ENCODE assay signal across 29 cellular contexts in genomic region chr14:104037903-104038302, GRCh38. TPM values are rescaled to one million over a fixed set of nuclear protein-coding genes. Genes with fewer than 3 reads are reported as not detected.
"Had no signal": no experiment of that assay in that cellular context is flagged by ENCODE, and none has a peak within 500 bp of the region (broad histone marks: within the 10 kb centered on the region; RNA-seq: fewer than 3 reads in every experiment).

No MANE protein-coding gene starts in this region.

- H3K4me1 Mint-ChIP-seq: activated T-helper 17 cell treated with anti-CD3 and anti-CD28 coated beads, Interleukin-2, amount 50 U/mL, for 72 hours; stimulated activated effector memory CD8-positive, alpha-beta T cell treated with anti-CD3 and anti-CD28 coated beads, Interleukin-12 subunit alpha, Interleukin-12 subunit beta, amount 100 ng/mL, for 72 hours; stimulated activated naive CD8-positive, alpha-beta T cell treated with anti-CD3 and anti-CD28 coated beads, Interleukin-15, amount 100 ng/mL, for 72 hours; T-cell had no signal

- H3K36me3 ChIP-seq: breast epithelium, esophagus squamous epithelium, gastroesophageal sphincter, neutrophil, ovary, tibial nerve had no signal

- H3K27me3 ChIP-seq: ovary had no signal

- H3K4me3 Mint-ChIP-seq: activated T-cell treated with anti-CD3 and anti-CD28 coated beads, Interleukin-2, amount 50 U/mL, for 24 hours; activated T-helper 17 cell treated with anti-CD3 and anti-CD28 coated beads, Interleukin-2, amount 50 U/mL, for 72 hours; endodermal cell; nephron; stimulated activated effector memory CD8-positive, alpha-beta T cell treated with anti-CD3 and anti-CD28 coated beads, Interleukin-12 subunit alpha, Interleukin-12 subunit beta, amount 100 ng/mL, for 72 hours; stimulated activated naive CD8-positive, alpha-beta T cell treated with anti-CD3 and anti-CD28 coated beads, Interleukin-15, amount 100 ng/mL, for 72 hours; T-cell; T-helper 2 cell treated with Interferon-gamma antibody and Interleukin-4, amounts not matched to agents 5 μg/mL and 100 μg/mL, for 36 hours had no signal

- DNase-seq: activated CD4-positive, alpha-beta T cell treated with anti-CD3 and anti-CD28 coated beads for 1 hour; activated CD8-positive, alpha-beta memory T cell treated with anti-CD3 and anti-CD28 coated beads for 24 hours; activated CD8-positive, alpha-beta memory T cell treated with anti-CD3 and anti-CD28 coated beads, Interleukin-2, amount 50 U/mL, for 4 hours; activated T-cell treated with anti-CD3 and anti-CD28 coated beads, Interleukin-2, amount 50 U/mL, for 24 hours; cerebellar nuclear complex; cortex of kidney; endodermal cell; esophagus squamous epithelium; kidney; ovary; small intestine; stimulated activated CD4-positive, alpha-beta T cell treated with anti-CD3 and anti-CD28 coated beads, Interleukin-2, amount 100 ng/mL, for 24 hours; stimulated activated naive CD8-positive, alpha-beta T cell treated with anti-CD3 and anti-CD28 coated beads, Interleukin-15, amount 100 ng/mL, for 72 hours; T-cell had no signal

- H3K4me3 ChIP-seq: breast epithelium, esophagus squamous epithelium, gastroesophageal sphincter, ovary, tibial nerve had no signal

- H3K4me1 ChIP-seq: breast epithelium, esophagus squamous epithelium, gastroesophageal sphincter, tibial nerve had no signal

- H3K27ac Mint-ChIP-seq: activated naive CD4-positive, alpha-beta T cell treated with anti-CD3 and anti-CD28 coated beads, Interleukin-2, amount 50 U/mL, for 72 hours; activated T-cell treated with anti-CD3 and anti-CD28 coated beads, Interleukin-2, amount 50 U/mL, for 24 hours; activated T-helper 17 cell treated with anti-CD3 and anti-CD28 coated beads, Interleukin-2, amount 50 U/mL, for 72 hours; endodermal cell; nephron; stimulated activated effector memory CD8-positive, alpha-beta T cell treated with anti-CD3 and anti-CD28 coated beads, Interleukin-12 subunit alpha, Interleukin-12 subunit beta, amount 100 ng/mL, for 72 hours; stimulated activated naive CD8-positive, alpha-beta T cell treated with anti-CD3 and anti-CD28 coated beads, Interleukin-15, amount 100 ng/mL, for 72 hours; T-helper 2 cell treated with Interferon-gamma antibody and Interleukin-4, amounts not matched to agents 5 μg/mL and 100 μg/mL, for 36 hours had no signal

- H3K9me3 Mint-ChIP-seq: activated naive CD4-positive, alpha-beta T cell treated with anti-CD3 and anti-CD28 coated beads, Interleukin-2, amount 50 U/mL, for 72 hours; activated T-cell treated with anti-CD3 and anti-CD28 coated beads, Interleukin-2, amount 50 U/mL, for 24 hours; activated T-helper 17 cell treated with anti-CD3 and anti-CD28 coated beads, Interleukin-2, amount 50 U/mL, for 72 hours; endodermal cell; nephron; stimulated activated effector memory CD8-positive, alpha-beta T cell treated with anti-CD3 and anti-CD28 coated beads, Interleukin-12 subunit alpha, Interleukin-12 subunit beta, amount 100 ng/mL, for 72 hours; stimulated activated naive CD8-positive, alpha-beta T cell treated with anti-CD3 and anti-CD28 coated beads, Interleukin-15, amount 100 ng/mL, for 72 hours; T-cell; T-helper 2 cell treated with Interferon-gamma antibody and Interleukin-4, amounts not matched to agents 5 μg/mL and 100 μg/mL, for 36 hours had no signal

- H3K36me3 Mint-ChIP-seq: activated naive CD4-positive, alpha-beta T cell treated with anti-CD3 and anti-CD28 coated beads, Interleukin-2, amount 50 U/mL, for 72 hours; stimulated activated effector memory CD8-positive, alpha-beta T cell treated with anti-CD3 and anti-CD28 coated beads, Interleukin-12 subunit alpha, Interleukin-12 subunit beta, amount 100 ng/mL, for 72 hours; T-cell had no signal

- FAIRE-seq: astrocyte, kidney, small intestine, urothelium cell line had no signal

- H3K9me3 ChIP-seq: breast epithelium, esophagus squamous epithelium, gastroesophageal sphincter, neutrophil, ovary, tibial nerve had no signal

- ATAC-seq: activated naive CD4-positive, alpha-beta T cell treated with anti-CD3 and anti-CD28 coated beads, Interleukin-2, amount 50 U/mL, for 72 hours; activated T-helper 17 cell treated with anti-CD3 and anti-CD28 coated beads, Interleukin-2, amount 50 U/mL, for 72 hours; gastroesophageal sphincter; left lobe of liver; sciatic nerve; stimulated activated effector memory CD8-positive, alpha-beta T cell treated with anti-CD3 and anti-CD28 coated beads, Interleukin-12 subunit alpha, Interleukin-12 subunit beta, amount 100 ng/mL, for 72 hours; stimulated activated naive CD8-positive, alpha-beta T cell treated with anti-CD3 and anti-CD28 coated beads, Interleukin-15, amount 100 ng/mL, for 72 hours; T-cell had no signal

- H3K27ac ChIP-seq: breast epithelium, esophagus squamous epithelium, gastroesophageal sphincter, neutrophil, ovary, tibial nerve had no signal

RNA-seq across cellular contexts. Expression of gene ASPG, which starts 47.6 kb away (rescaled TPM):
- total RNA-seq: activated naive CD4-positive, alpha-beta T cell treated with anti-CD3 and anti-CD28 coated beads, Interleukin-2, amount 50 U/mL, for 72 hours; activated T-helper 17 cell treated with anti-CD3 and anti-CD28 coated beads, Interleukin-2, amount 50 U/mL, for 72 hours; astrocyte; lung microvascular endothelial cell; myocyte had no signal
